Comparison of ENCODE assay signal across 7 cellular contexts in genomic region chr3:48287034-48287433, GRCh38. TPM values are rescaled to one million over a fixed set of nuclear protein-coding genes. Genes with fewer than 3 reads are reported as not detected.
"Had no signal": no experiment of that assay in that cellular context is flagged by ENCODE, and none has a peak within 500 bp of the region (broad histone marks: within the 10 kb centered on the region; RNA-seq: fewer than 3 reads in every experiment).

No MANE protein-coding gene starts in this region.

- DNase-seq: IMR-90 had no signal

- H3K4me3 ChIP-seq: K562 had no signal

- FAIRE-seq: HTR-8/SVneo, K562 had no signal

- H3K27ac ChIP-seq: HL-60 had no signal

- ATAC-seq: K562 had no signal

RNA-seq across cellular contexts. Expression of gene SPINK8, which starts 46.4 kb away (rescaled TPM):
- total RNA-seq: HT-29, HT1080, IMR-90, K562 had no signal
- polyA plus RNA-seq: IgD-negative memory B cell, IMR-90, K562 had no signal
